In genomic region chr16:27154573-27155521, GRCh38 we compare ENCODE assay signal across 8 cellular contexts. TPM values are rescaled to one million over a fixed set of nuclear protein-coding genes. Genes with fewer than 3 reads are reported as not detected.
A peak's percentile ranks its signal among the peaks of the same experiment; 100 is the strongest.
DNase-seq lines count a peak whose midpoint lies in the region; ATAC-seq, FAIRE-seq and TF ChIP-seq lines count a peak whose summit lies in the region.

No MANE protein-coding gene starts in this region.

- ATAC-seq in GM19035 (IDR thresholded peaks at IDR 0.05; ENCODE audit: unreplicated experiment), result no peak

- no peak overlapping the region for H3K27ac ChIP-seq in parathyroid adenoma

- peak; percentile 36 for DNase-seq in Ammon's horn (ENCODE audit: low spot score)
- DNase-seq in GM20000 (ENCODE audit: low spot score), result peak; percentile 74
- peak; percentile 34 for DNase-seq in RPMI7951 (ENCODE audit: low read depth)
- peak; percentile 61 for DNase-seq in activated T-helper 9 cell treated with anti-CD3 and anti-CD28 coated beads, Interleukin-2, amount 50 U/mL, for 16 hours (ENCODE audit: low read depth)
- DNase-seq in glomerular visceral epithelial cell (ENCODE audit: extremely low spot score), result peak; percentile 11
- peak; percentile 61 for DNase-seq in urothelium cell line (ENCODE audit: low spot score)

- no peaks in the 10 kb centered on the region for H3K4me1 ChIP-seq in parathyroid adenoma

- H3K4me2 ChIP-seq in parathyroid adenoma (ENCODE audit: low read length), result no peak overlapping the region

- TF ChIP-seq CTCF in GM20000 (IDR thresholded peaks at IDR 0.05; ENCODE audit: extremely low read depth, missing control alignments), result peak; percentile 96
- peak; percentile 98 for TF ChIP-seq CTCF in parathyroid adenoma (IDR thresholded peaks at IDR 0.05)

- no peak for FAIRE-seq in urothelium cell line (lab: Jason Lieb, UNC)

- H3K9ac ChIP-seq in parathyroid adenoma, result no peak overlapping the region

- H3K9me3 ChIP-seq in parathyroid adenoma (ENCODE audit: control insufficient read depth, low read length), result no peaks in the 10 kb centered on the region

- H3K79me2 ChIP-seq in parathyroid adenoma, result no peaks in the 10 kb centered on the region

- H3K4me3 ChIP-seq in parathyroid adenoma (ENCODE audit: low read depth, low read length), result no peak overlapping the region

- H3K27me3 ChIP-seq in parathyroid adenoma (ENCODE audit: control insufficient read depth, insufficient read depth, low read length), result no peaks in the 10 kb centered on the region

- H3K36me3 ChIP-seq in parathyroid adenoma (ENCODE audit: control insufficient read depth, insufficient read depth, low read length), result no peaks in the 10 kb centered on the region

- no peak overlapping the region for H2AFZ ChIP-seq in parathyroid adenoma

RNA-seq across cellular contexts. Expression of gene KDM8, which starts 48.5 kb away (rescaled TPM):
- total RNA-seq in RPMI7951 (2014; rRNA removed; shearing (Covaris generic)), result 2.3 and 2.4 TPM in 2 replicates

Comparison
In these comparisons a context has a peak if more than half of its experiments do, and no peak if none do; other contexts are left out.
1. DNase-seq: peak in every context shown above with its lines; median percentile 74 in GM20000; 61 in activated T-helper 9 cell treated with anti-CD3 and anti-CD28 coated beads, Interleukin-2, amount 50 U/mL, for 16 hours; 61 in urothelium cell line; 36 in Ammon's horn; 34 in RPMI7951; 11 in glomerular visceral epithelial cell.